In the genomic region with DNA sequence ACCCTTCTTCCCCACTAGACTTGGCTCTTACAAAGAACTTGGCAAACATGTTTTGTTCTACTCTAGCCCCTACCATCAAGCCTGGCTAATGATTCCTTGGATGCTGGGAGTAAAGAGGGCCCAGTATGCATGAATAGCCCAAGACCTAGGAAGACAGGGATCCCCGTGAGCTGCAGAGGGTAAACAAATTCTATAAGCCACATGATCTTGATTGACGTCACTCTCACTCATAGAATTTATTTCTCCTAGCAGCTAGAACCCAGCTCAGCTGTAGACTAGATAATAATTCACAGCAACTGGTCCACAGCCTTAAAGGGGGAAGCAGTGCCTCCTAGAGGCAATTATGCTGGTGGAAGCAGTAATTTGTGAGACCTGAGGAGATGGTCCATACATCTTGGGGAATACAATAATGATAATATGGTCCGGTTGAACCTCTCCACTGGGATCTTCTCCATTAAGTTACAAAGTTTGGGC, we compare ENCODE assay signal across 8 cellular contexts. TPM values are rescaled to one million over a fixed set of nuclear protein-coding genes. Genes with fewer than 3 reads are reported as not detected.
DNase-seq lines count a peak whose midpoint lies in the region; ATAC-seq and TF ChIP-seq lines count a peak whose summit lies in the region.

No MANE protein-coding gene starts in this region.

- WGBS in suprapubic skin: 90% methylated on average over 3 of the region's 3 CpGs
- 92% methylated on average over 3 of the region's 3 CpGs for WGBS in right cardiac atrium

- no peaks in the 10 kb centered on the region for H3K27me3 Mint-ChIP-seq in HFFc6 (ENCODE audit: insufficient read depth)
- H3K27me3 Mint-ChIP-seq in activated CD8-positive, alpha-beta T cell treated with anti-CD3 and anti-CD28 coated beads, Interleukin-2, amount 10 ng/mL, durations not matched to agents 7 days and 5 days (ENCODE audit: low read depth): no peaks in the 10 kb centered on the region

- TF ChIP-seq CTCF in DND-41 (IDR thresholded peaks at IDR 0.05; ENCODE audit: borderline replicate concordance, extremely low read depth, low read length, poor library complexity, severe bottlenecking) (peak; percentile 56), HFFc6 (IDR thresholded peaks at IDR 0.05) (peak; percentile 58; the same call in 1 of the 2 replicates), kidney epithelial cell (IDR thresholded peaks at IDR 0.05; ENCODE audit: insufficient read depth, low read length, poor library complexity, severe bottlenecking) (peak; percentile 14), suprapubic skin (IDR thresholded peaks at IDR 0.05) (no peak)

- TF ChIP-seq POLR2A in suprapubic skin (IDR thresholded peaks at IDR 0.05): no peak

- H3K79me2 ChIP-seq in DND-41 (ENCODE audit: insufficient read depth, low read length): no peaks in the 10 kb centered on the region

- POLR2A ChIA-PET in activated CD8-positive, alpha-beta T cell treated with anti-CD3 and anti-CD28 coated beads, Interleukin-2, amount 10 ng/mL, durations not matched to agents 7 days and 5 days (lab: Charles Lee): interaction anchor here (0.6 to 3.0 kb wide), 2 partner anchors 16 to 53 kb away, joined by 3 to 17 read pairs; partner anchors contain the start of gene USO1

- no peaks in the 10 kb centered on the region for H3K9me3 ChIP-seq in DND-41 (ENCODE audit: insufficient read depth, low read length, severe bottlenecking)
- H3K9me3 ChIP-seq in suprapubic skin: no peaks in the 10 kb centered on the region
- no peaks in the 10 kb centered on the region for H3K9me3 ChIP-seq in right cardiac atrium (ENCODE audit: control insufficient read depth, low read length)

- no peak overlapping the region for H3K9ac ChIP-seq in DND-41 (ENCODE audit: low read depth, low read length)

- H2AFZ ChIP-seq in DND-41 (ENCODE audit: low read depth, low read length): no peak overlapping the region

- CTCF ChIA-PET in activated CD8-positive, alpha-beta T cell treated with anti-CD3 and anti-CD28 coated beads, Interleukin-2, amount 10 ng/mL, durations not matched to agents 7 days and 5 days (lab: Charles Lee): interaction anchor here (0.6 to 11.1 kb wide), 15 partner anchors 9 to 140 kb away, joined by 3 to 115 read pairs (median 5); partner anchors contain the start of gene USO1

- H3K27me3 ChIP-seq in DND-41 (ENCODE audit: insufficient read depth, low read length, poor library complexity) (no peaks in the 10 kb centered on the region), kidney epithelial cell (ENCODE audit: control insufficient read depth, insufficient read depth, low read length) (no peaks in the 10 kb centered on the region), suprapubic skin (no peaks in the 10 kb centered on the region), right cardiac atrium (ENCODE audit: control insufficient read depth, insufficient read depth) (no peaks in the 10 kb centered on the region)

- 0 out of 2 replicates have a peak, but pooled peaks cover 6% of the 10 kb centered on the region for H3K36me3 Mint-ChIP-seq in HFFc6 (ENCODE audit: low read depth)
- no peaks in the 10 kb centered on the region for H3K36me3 Mint-ChIP-seq in activated CD8-positive, alpha-beta T cell treated with anti-CD3 and anti-CD28 coated beads, Interleukin-2, amount 10 ng/mL, durations not matched to agents 7 days and 5 days (ENCODE audit: low read depth)

- no peaks in the 10 kb centered on the region for H3K9me3 Mint-ChIP-seq in HFFc6
- no peaks in the 10 kb centered on the region for H3K9me3 Mint-ChIP-seq in activated CD8-positive, alpha-beta T cell treated with anti-CD3 and anti-CD28 coated beads, Interleukin-2, amount 10 ng/mL, durations not matched to agents 7 days and 5 days (ENCODE audit: insufficient read depth)

- H4K20me1 ChIP-seq in DND-41 (ENCODE audit: insufficient read depth, low read length): no peaks in the 10 kb centered on the region

- no peak for TF ChIP-seq EP300 in suprapubic skin (IDR thresholded peaks at IDR 0.05)

- H3K27ac ChIP-seq in DND-41 (ENCODE audit: low read length) (no peak overlapping the region), suprapubic skin (no peak overlapping the region), right cardiac atrium (ENCODE audit: low read length) (no peak overlapping the region)

- no peak overlapping the region for H3K27ac Mint-ChIP-seq in HFFc6
- H3K27ac Mint-ChIP-seq in activated CD8-positive, alpha-beta T cell treated with anti-CD3 and anti-CD28 coated beads, Interleukin-2, amount 10 ng/mL, durations not matched to agents 7 days and 5 days: no peak overlapping the region

- H3K4me3 ChIP-seq in DND-41 (ENCODE audit: low read depth in 1 of 2, low read length in 2 of 2) (no peak overlapping the region), kidney epithelial cell (ENCODE audit: low read depth, low read length) (no peak overlapping the region), suprapubic skin (no peak overlapping the region), right cardiac atrium (ENCODE audit: low read length) (no peak overlapping the region)

- H3K4me2 ChIP-seq in DND-41 (ENCODE audit: insufficient read depth, low read length): no peak overlapping the region

- H3K4me1 Mint-ChIP-seq in HFFc6 (ENCODE audit: low read depth): peaks cover 8% of the 10 kb centered on the region
- H3K4me1 Mint-ChIP-seq in activated CD8-positive, alpha-beta T cell treated with anti-CD3 and anti-CD28 coated beads, Interleukin-2, amount 10 ng/mL, durations not matched to agents 7 days and 5 days (ENCODE audit: low read depth): peaks cover 20% of the 10 kb centered on the region

- ATAC-seq in DND-41 (ENCODE audit: insufficient read depth, low read depth) (peak; percentile 58), right cardiac atrium (no peak)
- ATAC-seq in activated CD8-positive, alpha-beta T cell treated with anti-CD3 and anti-CD28 coated beads, Interleukin-2, amount 10 ng/mL, durations not matched to agents 7 days and 5 days: peak; percentile 92

- H3K4me3 Mint-ChIP-seq in HFFc6: no peak overlapping the region
- H3K4me3 Mint-ChIP-seq in activated CD8-positive, alpha-beta T cell treated with anti-CD3 and anti-CD28 coated beads, Interleukin-2, amount 10 ng/mL, durations not matched to agents 7 days and 5 days: no peak overlapping the region

- DNase-seq in DND-41: peak; percentile 16
- DNase-seq in HFFc6: no peak
- peak; percentile 69 for DNase-seq in activated CD8-positive, alpha-beta T cell treated with anti-CD3 and anti-CD28 coated beads, Interleukin-2, amount 10 ng/mL, durations not matched to agents 7 days and 5 days
- DNase-seq in kidney epithelial cell (ENCODE audit: low read depth): no peak
- DNase-seq in NCI-H2107 treated with DMSO at 0.1 percent for 48 hours (lab: John Stamatoyannopoulos, UW; ENCODE audit: unreplicated experiment): no peak
- DNase-seq in putamen (ENCODE audit: low spot score): no peak
- no peak for DNase-seq in suprapubic skin (ENCODE audit: low spot score in 2 of 2)
- DNase-seq in right cardiac atrium: no peak

- intact Hi-C loops in right cardiac atrium (cut with DNase I): no loop called here

- H3K36me3 ChIP-seq in DND-41 (ENCODE audit: insufficient read depth, low read length) (no peaks in the 10 kb centered on the region), kidney epithelial cell (ENCODE audit: control insufficient read depth, insufficient read depth, low read length) (no peaks in the 10 kb centered on the region), suprapubic skin (no peaks in the 10 kb centered on the region)

- H3K4me1 ChIP-seq in DND-41 (ENCODE audit: insufficient read depth, low read length) (no peaks in the 10 kb centered on the region), suprapubic skin (no peaks in the 10 kb centered on the region), right cardiac atrium (ENCODE audit: control insufficient read depth, insufficient read depth, low read length) (peaks cover 2% of the 10 kb centered on the region)

RNA-seq across cellular contexts. Expression of gene USO1, which starts 16.1 kb away (rescaled TPM):
- 100 to 1,000 TPM in 1 of 6 experiments, 10 to 100 TPM in 5; 86.4 to 108 (median 95.1) TPM for total RNA-seq in HFFc6 (2021; fragmentation: NEBNext Ultra II Directional; extraction: Animal tissue kit (Norgen Biotek cat#: 25700))
- total RNA-seq in activated CD8-positive, alpha-beta T cell treated with anti-CD3 and anti-CD28 coated beads, Interleukin-2, amount 10 ng/mL, durations not matched to agents 7 days and 5 days: 10 to 100 TPM; 32.5 to 37.5 TPM
- 58.1 and 62.4 TPM in 2 replicates for total RNA-seq in kidney epithelial cell
- 10 to 100 TPM; 46.8 to 61.1 (median 55.2) TPM for total RNA-seq in suprapubic skin
- total RNA-seq in right cardiac atrium: 100 to 1,000 TPM in 2 of 4 donors, 10 to 100 TPM in 2; 93.6 to 103 (median 99.1) TPM
- polyA plus RNA-seq in right cardiac atrium: 47.4 TPM

RNA-seq across cellular contexts. Expression of gene G3BP2, which starts 35.0 kb away (rescaled TPM):
- total RNA-seq in HFFc6 (2021; fragmentation: NEBNext Ultra II Directional; extraction: Animal tissue kit (Norgen Biotek cat#: 25700)): 100 to 1,000 TPM; 157 to 169 (median 168) TPM
- total RNA-seq in activated CD8-positive, alpha-beta T cell treated with anti-CD3 and anti-CD28 coated beads, Interleukin-2, amount 10 ng/mL, durations not matched to agents 7 days and 5 days: 100 to 1,000 TPM; 173 to 178 TPM
- total RNA-seq in kidney epithelial cell (127 and 135 TPM in 2 replicates), suprapubic skin (10 to 100 TPM; 48.8 to 62.0 (median 56.6) TPM), right cardiac atrium (100 to 1,000 TPM in 1 of 4 donors, 10 to 100 TPM in 3; 79.5 to 124 (median 86.8) TPM)
- polyA plus RNA-seq in right cardiac atrium: 22.3 TPM

Comparison
In these comparisons a context has a peak if more than half of its experiments do, and no peak if none do; other contexts are left out.
1. ATAC-seq: peak in DND-41 (single experiment) and activated CD8-positive, alpha-beta T cell treated with anti-CD3 and anti-CD28 coated beads, Interleukin-2, amount 10 ng/mL, durations not matched to agents 7 days and 5 days (single experiment); none in right cardiac atrium (0 of 2).
2. DNase-seq: peak in DND-41 (single experiment) and activated CD8-positive, alpha-beta T cell treated with anti-CD3 and anti-CD28 coated beads, Interleukin-2, amount 10 ng/mL, durations not matched to agents 7 days and 5 days (single experiment); none in HFFc6 (single experiment), kidney epithelial cell (single experiment), NCI-H2107 treated with DMSO at 0.1 percent for 48 hours (single experiment), putamen (single experiment), suprapubic skin (0 of 2) and right cardiac atrium (0 of 3).
3. CTCF ChIP-seq: peak in DND-41 (single experiment), HFFc6 (single experiment) and kidney epithelial cell (single experiment); none in suprapubic skin (0 of 2).